In the genomic region with DNA sequence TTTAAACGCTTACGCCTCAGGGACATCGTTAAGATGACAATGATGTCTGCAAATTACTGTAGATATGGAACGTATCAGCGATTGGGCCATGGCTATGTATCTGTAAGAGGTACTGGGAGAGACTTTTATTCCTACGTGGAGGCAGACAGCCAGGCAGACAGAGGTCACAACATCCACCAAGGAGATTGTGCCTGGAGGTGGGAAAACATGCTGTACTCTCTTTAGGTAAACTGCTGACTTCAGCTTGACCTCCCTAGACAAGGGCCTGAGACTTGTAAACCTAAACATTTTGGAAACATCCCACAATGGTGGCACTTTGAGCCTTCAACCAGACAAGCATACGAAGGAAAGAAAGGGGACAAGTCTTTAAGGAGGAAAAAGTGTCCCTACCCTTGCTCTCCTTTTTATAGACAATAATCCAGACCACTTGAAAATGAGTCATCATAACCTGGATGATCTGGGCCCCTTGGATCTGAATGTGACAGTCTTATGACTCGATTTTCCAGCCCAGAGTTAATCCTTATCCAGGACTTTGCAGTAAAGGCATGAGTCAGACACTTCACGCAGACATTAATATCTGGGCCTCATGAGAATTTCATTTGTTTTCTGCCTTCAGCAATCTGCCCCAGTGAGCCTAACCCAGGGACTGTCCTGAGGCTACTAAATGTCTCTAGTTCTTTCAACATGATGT, we compare ENCODE assay signal across 16 cellular contexts. TPM values are rescaled to one million over a fixed set of nuclear protein-coding genes. Genes with fewer than 3 reads are reported as not detected.
DNase-seq lines count a peak whose midpoint lies in the region; ATAC-seq and TF ChIP-seq lines count a peak whose summit lies in the region.
"Had no signal": no experiment of that assay in that cellular context is flagged by ENCODE, and none has a peak within 500 bp of the region (broad histone marks: within the 10 kb centered on the region; RNA-seq: fewer than 3 reads in every experiment).

No MANE protein-coding gene starts in this region.

- H3K36me3 Mint-ChIP-seq in chondrocyte (ENCODE audit: low read depth): peaks cover 27% of the 10 kb centered on the region
- peaks cover 22% of the 10 kb centered on the region for H3K36me3 Mint-ChIP-seq in endodermal cell (ENCODE audit: low read depth)
- no peaks in the 10 kb centered on the region for H3K36me3 Mint-ChIP-seq in activated CD4-positive, alpha-beta T cell treated with anti-CD3 and anti-CD28 coated beads for 36 hours (ENCODE audit: low read depth)
- H3K36me3 Mint-ChIP-seq: activated naive CD8-positive, alpha-beta T cell had no signal

- H3K27ac Mint-ChIP-seq in chondrocyte (ENCODE audit: unreplicated experiment): peak overlapping the region; percentile 88
- no peak overlapping the region for H3K27ac Mint-ChIP-seq in endodermal cell
- H3K27ac Mint-ChIP-seq in activated CD4-positive, alpha-beta T cell treated with anti-CD3 and anti-CD28 coated beads for 36 hours: no peak overlapping the region
- H3K27ac Mint-ChIP-seq: activated naive CD8-positive, alpha-beta T cell had no signal

- H3K4me1 Mint-ChIP-seq in chondrocyte (ENCODE audit: low read depth) (peaks cover 28% of the 10 kb centered on the region), endodermal cell (no peaks in the 10 kb centered on the region)
- peaks cover 3% of the 10 kb centered on the region for H3K4me1 Mint-ChIP-seq in activated CD4-positive, alpha-beta T cell treated with anti-CD3 and anti-CD28 coated beads for 36 hours

- intact Hi-C loops in activated CD4-positive, alpha-beta T cell treated with anti-CD3 and anti-CD28 coated beads for 36 hours (cut with DNase I, micrococcal nuclease): no loop called here

- no peaks in the 10 kb centered on the region for H3K9me3 Mint-ChIP-seq in chondrocyte (ENCODE audit: low read depth)
- H3K9me3 Mint-ChIP-seq in endodermal cell: no peaks in the 10 kb centered on the region
- H3K9me3 Mint-ChIP-seq in activated CD4-positive, alpha-beta T cell treated with anti-CD3 and anti-CD28 coated beads for 36 hours (ENCODE audit: low read depth): no peaks in the 10 kb centered on the region

- TF ChIP-seq CTCF in chondrocyte (IDR thresholded peaks at IDR 0.05): no peak
- TF ChIP-seq CTCF in endodermal cell (conservative IDR thresholded peaks at IDR 0.05): no peak

- H3K9ac ChIP-seq in endodermal cell (ENCODE audit: extremely low read depth, low read length, poor library complexity, severe bottlenecking): no peak overlapping the region

- H3K4me3 Mint-ChIP-seq in chondrocyte (ENCODE audit: unreplicated experiment) (no peak overlapping the region), endodermal cell (no peak overlapping the region)
- no peak overlapping the region for H3K4me3 Mint-ChIP-seq in activated CD4-positive, alpha-beta T cell treated with anti-CD3 and anti-CD28 coated beads for 36 hours
- H3K4me3 Mint-ChIP-seq: activated naive CD8-positive, alpha-beta T cell had no signal

- H3K9me3 ChIP-seq in MG63 (no peaks in the 10 kb centered on the region), endodermal cell (ENCODE audit: control insufficient read depth, low read length) (no peaks in the 10 kb centered on the region)

- CTCF ChIA-PET in activated CD4-positive, alpha-beta T cell treated with anti-CD3 and anti-CD28 coated beads for 36 hours (lab: Charles Lee): no interaction called here

- no peak overlapping the region for H3K27ac ChIP-seq in endodermal cell (ENCODE audit: low read depth, low read length)
- H3K27ac ChIP-seq: C4-2B had no signal

- DNase-seq in COLO829 (ENCODE audit: low spot score) (peak; percentile 42), MG63 (peak; percentile 31), chondrocyte (ENCODE audit: low spot score) (no peak), myocyte (ENCODE audit: low read depth) (peak; percentile 38), endodermal cell (no peak), NCI-H1048 (lab: John Stamatoyannopoulos, UW) (no peak)
- DNase-seq in activated CD4-positive, alpha-beta T cell treated with anti-CD3 and anti-CD28 coated beads for 36 hours: no peak
- DNase-seq: activated CD4-positive, CD25-positive, alpha-beta regulatory T cell treated with anti-CD3 and anti-CD28 coated beads, Interleukin-2, amount 50 U/mL, for 72 hours; NCI-H1105; NK-92 treated with Interleukin-12 subunit alpha and Interleukin-12 subunit beta, amount 100 ng/mL, for 24 hours had no signal

- POLR2A ChIA-PET in activated CD4-positive, alpha-beta T cell treated with anti-CD3 and anti-CD28 coated beads for 36 hours (lab: Charles Lee): no interaction called here

- 93% methylated on average over 7 to 9 of the region's 9 CpGs for WGBS in endodermal cell (ENCODE audit: insufficient coverage in 1 of 2, insufficient read length in 1 of 2), 2 experiments

- H3K4me3 ChIP-seq in MG63: no peak overlapping the region
- H3K4me3 ChIP-seq in endodermal cell (ENCODE audit: low read length): no peak overlapping the region
- H3K4me3 ChIP-seq: GM12878 had no signal

- H3K27me3 ChIP-seq in MG63 (no peaks in the 10 kb centered on the region), endodermal cell (ENCODE audit: control insufficient read depth, insufficient read depth, low read length, poor library complexity, severe bottlenecking) (no peaks in the 10 kb centered on the region)

- H3K36me3 ChIP-seq in MG63: peaks cover 32% of the 10 kb centered on the region
- peaks cover 21% of the 10 kb centered on the region for H3K36me3 ChIP-seq in endodermal cell (ENCODE audit: control insufficient read depth, insufficient read depth, low read length)

- ATAC-seq in GM21447 (IDR thresholded peaks at IDR 0.05; ENCODE audit: unreplicated experiment): no peak
- ATAC-seq in activated CD4-positive, alpha-beta T cell treated with anti-CD3 and anti-CD28 coated beads for 36 hours: no peak
- ATAC-seq: GM12878 had no signal

- H3K27me3 Mint-ChIP-seq in chondrocyte (ENCODE audit: low read depth) (no peaks in the 10 kb centered on the region), endodermal cell (ENCODE audit: insufficient read depth) (no peaks in the 10 kb centered on the region)
- H3K27me3 Mint-ChIP-seq in activated CD4-positive, alpha-beta T cell treated with anti-CD3 and anti-CD28 coated beads for 36 hours: no peaks in the 10 kb centered on the region
- H3K27me3 Mint-ChIP-seq: activated naive CD8-positive, alpha-beta T cell had no signal

- no peaks in the 10 kb centered on the region for H3K4me1 ChIP-seq in endodermal cell (ENCODE audit: control insufficient read depth, insufficient read depth, low read length)

RNA-seq across cellular contexts. Expression of a gene that starts 6.7 kb away (rescaled TPM):
- not detected in 2 replicates for total RNA-seq in MG63 (2014; rRNA removed; shearing (Covaris generic); ENCODE audit: low replicate concordance)
- total RNA-seq in chondrocyte (not detected in 3 replicates), myocyte (not detected in 2 replicates), endodermal cell (not detected)
- 0.11 TPM for polyA plus RNA-seq in myocyte (2012)
- not detected for polyA plus RNA-seq in endodermal cell (2013, experiment 1 of 2)
- polyA plus RNA-seq in endodermal cell (2013, experiment 2 of 2): not detected
- total RNA-seq in activated CD4-positive, alpha-beta T cell treated with anti-CD3 and anti-CD28 coated beads for 36 hours: not detected
- total RNA-seq: GM12878, mononuclear cell, subcutaneous adipose tissue had no signal

Comparison
In these comparisons a context has a peak if more than half of its experiments do, and no peak if none do; other contexts are left out.
1. DNase-seq: peak in COLO829 (single experiment), MG63 (single experiment) and myocyte (single experiment); none in chondrocyte (single experiment), endodermal cell (single experiment), activated CD4-positive, alpha-beta T cell treated with anti-CD3 and anti-CD28 coated beads for 36 hours (single experiment) and NCI-H1048 (single experiment).